25 cellular contexts compared by ENCODE assay signal in the genomic region with DNA sequence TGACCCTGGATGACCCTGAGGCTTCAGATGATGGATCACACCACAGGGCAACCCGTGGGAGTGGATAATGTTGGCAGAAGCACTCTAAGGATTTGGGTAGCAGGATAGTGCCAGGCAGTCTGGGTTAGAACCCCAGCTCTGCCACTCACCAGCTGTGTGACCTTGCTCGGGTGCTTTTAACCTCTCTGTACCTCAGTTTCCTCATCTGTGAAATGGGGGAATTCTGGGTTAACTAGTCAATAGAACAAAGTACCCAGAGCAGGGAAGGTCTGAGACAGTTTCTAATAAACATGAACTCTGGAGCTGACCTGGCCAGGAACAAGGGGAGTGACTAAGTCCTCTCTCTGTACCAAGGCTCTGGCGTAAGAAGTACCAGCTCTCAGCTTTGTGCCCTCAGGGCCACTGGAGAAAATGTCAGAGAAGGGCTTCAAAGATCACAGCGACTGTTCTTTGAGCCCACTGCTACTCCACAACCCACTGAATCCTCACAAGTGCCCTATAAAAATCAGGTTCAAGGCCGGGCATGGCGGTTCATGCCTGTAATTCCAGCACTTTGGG.
"Had no signal": no experiment of that assay in that cellular context is flagged by ENCODE, and none has a peak within 500 bp of the region (broad histone marks: within the 10 kb centered on the region; RNA-seq: fewer than 3 reads in every experiment).

No MANE protein-coding gene starts in this region.

- H3K36me3 Mint-ChIP-seq: activated naive CD8-positive, alpha-beta T cell treated with anti-CD3 and anti-CD28 coated beads for 36 hours; mesothelial cell of epicardium; naive B cell; stimulated activated naive B cell treated with anti-CD40 and anti-IgM and Interleukin-4, amounts not matched to agents 10 μg/mL and 1 μg/mL and 100 μg/mL, for 72 hours; T-cell had no signal

- H3K9me3 ChIP-seq: esophagus muscularis mucosa, ovary, prostate gland, suprapubic skin, tibial artery had no signal

- H3K27me3 ChIP-seq: ovary had no signal

- H3K4me3 Mint-ChIP-seq: activated CD4-positive, alpha-beta T cell treated with anti-CD3 and anti-CD28 coated beads for 36 hours; activated naive CD4-positive, alpha-beta T cell treated with anti-CD3 and anti-CD28 coated beads for 36 hours; activated naive CD8-positive, alpha-beta T cell treated with anti-CD3 and anti-CD28 coated beads for 36 hours; central memory CD8-positive, alpha-beta T cell; dendritic cell treated with granulocyte-macrophage colony-stimulating factor and Interleukin-4, amounts not matched to agents 40 ng/mL and 50 ng/mL, for 4 days; endodermal cell; mesothelial cell of epicardium; naive B cell; nephron progenitor cell; stimulated activated naive B cell treated with anti-CD40 and anti-IgM and Interleukin-4, amounts not matched to agents 10 μg/mL and 1 μg/mL and 100 μg/mL, for 72 hours; T-cell had no signal

- H3K4me1 ChIP-seq: esophagus muscularis mucosa, prostate gland, suprapubic skin, tibial artery had no signal

- H3K27ac Mint-ChIP-seq: activated CD4-positive, alpha-beta T cell treated with anti-CD3 and anti-CD28 coated beads for 36 hours; activated naive CD4-positive, alpha-beta T cell treated with anti-CD3 and anti-CD28 coated beads for 36 hours; activated naive CD8-positive, alpha-beta T cell treated with anti-CD3 and anti-CD28 coated beads for 36 hours; dendritic cell treated with granulocyte-macrophage colony-stimulating factor and Interleukin-4, amounts not matched to agents 40 ng/mL and 50 ng/mL, for 4 days; endodermal cell; mesothelial cell of epicardium; nephron progenitor cell; stimulated activated naive B cell treated with anti-CD40 and anti-IgM and Interleukin-4, amounts not matched to agents 10 μg/mL and 1 μg/mL and 100 μg/mL, for 72 hours; T-cell had no signal

- DNase-seq: activated CD4-positive, alpha-beta T cell treated with anti-CD3 and anti-CD28 coated beads for 36 hours; activated CD4-positive, CD25-positive, alpha-beta regulatory T cell; activated effector memory CD4-positive, alpha-beta T cell treated with Interleukin-2 at 50 U/mL for 16 hours; activated naive CD4-positive, alpha-beta T cell treated with anti-CD3 and anti-CD28 coated beads for 36 hours; activated naive CD8-positive, alpha-beta T cell treated with anti-CD3 and anti-CD28 coated beads for 36 hours; amniotic stem cell; endodermal cell; glutamatergic neuron; islet precursor cell; left ventricle myocardium superior; naive B cell; nephron progenitor cell; ovary; stimulated activated CD4-positive, alpha-beta T cell treated with anti-CD3 and anti-CD28 coated beads, Interleukin-2, amount 100 ng/mL, for 24 hours; stimulated activated naive B cell treated with anti-CD40 and anti-IgM and Interleukin-4, amounts not matched to agents 10 μg/mL and 1 μg/mL and 100 μg/mL, for 72 hours; T-cell; tibial artery had no signal

- H3K27ac ChIP-seq: esophagus muscularis mucosa, ovary, prostate gland, suprapubic skin, tibial artery had no signal

- H3K4me3 ChIP-seq: esophagus muscularis mucosa, ovary, prostate gland, smooth muscle cell, suprapubic skin, tibial artery had no signal

- FAIRE-seq: frontal cortex had no signal

- H3K4me1 Mint-ChIP-seq: activated CD4-positive, alpha-beta T cell treated with anti-CD3 and anti-CD28 coated beads for 36 hours; central memory CD8-positive, alpha-beta T cell had no signal

- H3K36me3 ChIP-seq: esophagus muscularis mucosa, ovary, prostate gland, suprapubic skin, tibial artery had no signal

- H3K4me2 ChIP-seq: smooth muscle cell had no signal

- H3K27me3 Mint-ChIP-seq: activated CD4-positive, alpha-beta T cell treated with anti-CD3 and anti-CD28 coated beads for 36 hours; activated naive CD8-positive, alpha-beta T cell treated with anti-CD3 and anti-CD28 coated beads for 36 hours; central memory CD8-positive, alpha-beta T cell; stimulated activated naive B cell treated with anti-CD40 and anti-IgM and Interleukin-4, amounts not matched to agents 10 μg/mL and 1 μg/mL and 100 μg/mL, for 72 hours; T-cell had no signal

- H3K9me3 Mint-ChIP-seq: activated naive CD4-positive, alpha-beta T cell treated with anti-CD3 and anti-CD28 coated beads for 36 hours; activated naive CD8-positive, alpha-beta T cell treated with anti-CD3 and anti-CD28 coated beads for 36 hours; central memory CD8-positive, alpha-beta T cell; dendritic cell treated with granulocyte-macrophage colony-stimulating factor and Interleukin-4, amounts not matched to agents 40 ng/mL and 50 ng/mL, for 4 days; endodermal cell; mesothelial cell of epicardium; naive B cell; nephron progenitor cell; stimulated activated naive B cell treated with anti-CD40 and anti-IgM and Interleukin-4, amounts not matched to agents 10 μg/mL and 1 μg/mL and 100 μg/mL, for 72 hours; T-cell had no signal
